In the genomic region with DNA sequence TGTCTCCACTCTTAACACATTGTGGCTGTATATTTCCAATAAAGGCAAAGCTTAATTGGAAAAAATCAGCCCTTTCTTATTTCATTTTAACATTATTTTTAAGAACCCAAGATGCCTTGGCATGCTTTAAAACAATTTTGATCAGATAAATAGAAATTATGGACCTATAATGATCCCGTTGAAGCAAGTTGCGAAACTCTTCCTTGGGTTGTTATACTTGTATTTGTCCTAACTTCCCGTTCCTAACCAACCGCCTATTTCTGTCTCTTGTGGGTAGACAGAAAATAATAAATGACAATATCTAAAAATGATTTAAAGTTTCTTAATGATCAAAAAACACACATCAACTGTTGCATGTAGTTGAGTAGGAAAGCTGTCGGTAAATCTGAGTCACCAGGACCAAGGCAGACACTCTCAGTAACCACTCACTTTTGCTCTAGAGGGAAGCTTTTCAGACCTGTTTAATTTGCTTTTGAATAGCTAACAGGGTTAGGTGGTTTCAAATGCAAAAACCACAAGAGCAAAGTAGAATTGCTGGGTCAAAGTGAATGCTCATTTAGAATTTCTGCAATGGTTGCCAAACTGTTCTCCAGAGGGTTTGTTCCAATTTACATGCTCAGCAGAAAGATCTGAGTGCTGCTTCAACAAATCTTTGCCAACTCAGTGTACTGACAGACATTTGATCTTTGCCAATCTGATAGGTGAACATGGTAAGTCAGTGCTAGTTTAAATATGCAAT, we compare ENCODE assay signal across 14 cellular contexts. TPM values are rescaled to one million over a fixed set of nuclear protein-coding genes. Genes with fewer than 3 reads are reported as not detected.
DNase-seq lines count a peak whose midpoint lies in the region; ATAC-seq, FAIRE-seq and TF ChIP-seq lines count a peak whose summit lies in the region.
"Had no signal": no experiment of that assay in that cellular context is flagged by ENCODE, and none has a peak within 500 bp of the region (broad histone marks: within the 10 kb centered on the region; RNA-seq: fewer than 3 reads in every experiment).

No MANE protein-coding gene starts in this region.

- H3K9ac ChIP-seq in adipocyte (ENCODE audit: low read length) = peak overlapping the region; percentile 11

- H3K27me3 ChIP-seq in adipocyte (replicated peaks; ENCODE audit: control insufficient read depth, insufficient read depth, low read length) (peaks cover 20% of the 10 kb centered on the region), small intestine (ENCODE audit: control insufficient read depth in 2 of 2, insufficient read depth in 2 of 2, low read length in 2 of 2) (no peaks in the 10 kb centered on the region)
- H3K27me3 ChIP-seq: right atrium auricular region had no signal

- TF ChIP-seq CTCF in mucosa of descending colon (IDR thresholded peaks at IDR 0.05) = no peak

- H3K9me3 ChIP-seq in adipocyte (ENCODE audit: control insufficient read depth, low read length) = no peaks in the 10 kb centered on the region
- H3K9me3 ChIP-seq in small intestine (ENCODE audit: control insufficient read depth, low read depth) = no peaks in the 10 kb centered on the region
- H3K9me3 ChIP-seq in mucosa of descending colon = no peaks in the 10 kb centered on the region
- H3K9me3 ChIP-seq: right atrium auricular region had no signal

- intact Hi-C loops in mucosa of descending colon (cut with DNase I, micrococcal nuclease) = no loop called here

- no peaks in the 10 kb centered on the region for H3K36me3 ChIP-seq in adipocyte (ENCODE audit: control insufficient read depth, insufficient read depth, low read length, severe bottlenecking)
- no peaks in the 10 kb centered on the region for H3K36me3 ChIP-seq in small intestine (ENCODE audit: control insufficient read depth in 2 of 2, insufficient read depth in 2 of 2, low read length in 2 of 2)
- H3K36me3 ChIP-seq in mucosa of descending colon (ENCODE audit: low read depth) = no peaks in the 10 kb centered on the region
- H3K36me3 ChIP-seq: right atrium auricular region had no signal

- no peak for FAIRE-seq in small intestine (lab: Jason Lieb, UNC)
- FAIRE-seq: G401.6 had no signal

- WGBS in small intestine, 3 donors = 28 to 40% (median 29%) methylated on average over 5 of the region's 5 CpGs

- H3K4me3 ChIP-seq in adipocyte (ENCODE audit: low read length) (peak overlapping the region; percentile 59), small intestine (ENCODE audit: low read depth in 1 of 2, low read length in 2 of 2) (no peak overlapping the region), mucosa of descending colon (no peak overlapping the region)
- H3K4me3 ChIP-seq: right atrium auricular region had no signal

- DNase-seq in activated T-cell treated with anti-CD3 and anti-CD28 coated beads for 24 hours (ENCODE audit: low read depth) (peak; percentile 5), NCI-H2029 (lab: John Stamatoyannopoulos, UW) (peak; percentile 59), adipocyte (ENCODE audit: low read depth) (no peak), small intestine (peak; percentile 41), C1 segment of cervical spinal cord (lab: John Stamatoyannopoulos, UW) (no peak), mucosa of descending colon (no peak)
- DNase-seq in activated T-cell treated with anti-CD3 and anti-CD28 coated beads, Interleukin-2, amount 50 U/mL, for 1 hour = no peak
- DNase-seq: effector memory CD4-positive, alpha-beta T cell; glutamatergic neuron; NCI-H1048 had no signal

- H3K4me1 ChIP-seq in adipocyte (ENCODE audit: control insufficient read depth, insufficient read depth, low read length) = peaks cover 14% of the 10 kb centered on the region
- no peaks in the 10 kb centered on the region for H3K4me1 ChIP-seq in small intestine (ENCODE audit: control insufficient read depth in 2 of 2, insufficient read depth in 1 of 2, low read depth in 1 of 2, low read length in 1 of 2)
- peaks cover 24% of the 10 kb centered on the region for H3K4me1 ChIP-seq in mucosa of descending colon (ENCODE audit: low read depth)
- H3K4me1 ChIP-seq: right atrium auricular region had no signal

- H3K27ac ChIP-seq in small intestine (ENCODE audit: low read depth in 1 of 2, low read length in 1 of 2) = no peak overlapping the region
- H3K27ac ChIP-seq: right atrium auricular region had no signal

- ATAC-seq in mucosa of descending colon = no peak
- ATAC-seq in GM19397 (IDR thresholded peaks at IDR 0.05; ENCODE audit: unreplicated experiment) = no peak

RNA-seq across cellular contexts. Expression of a gene that starts 34.2 kb away (rescaled TPM):
- polyA plus RNA-seq in small intestine = 10 to 100 TPM; 39.6 to 44.1 (median 43.0) TPM
- 10 to 100 TPM; 33.6 to 69.8 (median 42.7) TPM for total RNA-seq in mucosa of descending colon

RNA-seq across cellular contexts. Expression of a gene that starts 50.8 kb away (rescaled TPM):
- 1 to 10 TPM in 1 of 3 donors, under 1 TPM in 1, not detected in 1; 0.45 to 1.4 TPM for polyA plus RNA-seq in small intestine
- total RNA-seq in mucosa of descending colon = under 1 TPM in 2 of 3 donors, not detected in 1; 0.24 to 0.63 TPM
- total RNA-seq: RPMI7951 had no signal

RNA-seq across cellular contexts. Expression of a gene that starts 59.0 kb away (rescaled TPM):
- polyA plus RNA-seq in small intestine = under 1 TPM in 1 of 3 donors, not detected in 2; 0.34 TPM
- not detected for total RNA-seq in mucosa of descending colon
- total RNA-seq: right atrium auricular region, RPMI7951 had no signal

Comparison
In these comparisons a context has a peak if more than half of its experiments do, and no peak if none do; other contexts are left out.
1. DNase-seq: peak in activated T-cell treated with anti-CD3 and anti-CD28 coated beads for 24 hours (single experiment), NCI-H2029 (single experiment) and small intestine (single experiment); none in activated T-cell treated with anti-CD3 and anti-CD28 coated beads, Interleukin-2, amount 50 U/mL, for 1 hour (single experiment), adipocyte (single experiment), C1 segment of cervical spinal cord (0 of 14) and mucosa of descending colon (0 of 3).